8 cellular contexts compared by ENCODE assay signal in the genomic region with DNA sequence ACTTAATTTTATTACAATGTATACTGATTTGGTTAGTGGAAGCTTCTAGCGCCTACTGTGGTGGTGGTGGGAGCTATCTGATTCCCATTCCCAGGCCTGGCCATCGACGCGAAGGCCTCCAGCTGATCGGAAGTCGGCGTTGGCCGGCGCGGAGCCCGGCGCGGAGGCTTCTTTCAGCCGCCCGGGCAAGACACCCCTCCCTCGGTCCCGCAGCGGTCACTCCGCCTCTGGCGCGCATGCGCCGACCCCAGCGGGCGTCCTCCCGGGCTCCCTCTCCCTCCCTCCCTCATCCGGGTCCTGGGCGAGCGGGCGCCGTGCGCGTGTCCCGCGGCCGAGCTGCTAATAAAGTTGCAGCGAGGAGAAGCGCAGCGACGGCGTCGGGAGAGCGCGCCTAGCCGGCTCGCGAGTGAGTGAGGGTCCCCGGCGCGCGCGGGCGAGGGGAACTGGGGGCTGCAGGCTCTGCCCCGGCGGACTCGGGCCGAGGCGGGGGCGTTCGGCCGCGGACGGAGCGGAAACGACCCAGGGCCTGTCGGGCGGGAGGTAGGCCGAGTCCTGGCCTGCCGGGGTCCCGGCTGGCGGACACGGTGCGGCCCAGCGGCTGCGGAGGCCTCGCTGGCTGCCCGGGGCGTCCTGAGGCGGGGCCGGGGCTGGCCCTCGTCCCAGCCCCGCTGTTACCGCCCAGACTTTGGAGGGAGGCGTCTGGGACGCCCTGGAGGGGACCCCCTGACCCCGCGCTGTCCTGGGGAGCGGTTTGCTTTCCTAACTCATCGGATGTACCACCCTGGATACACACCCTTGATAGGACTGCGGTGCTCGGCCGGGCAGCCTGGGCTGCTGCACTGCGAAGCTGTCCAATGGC. TPM values are rescaled to one million over a fixed set of nuclear protein-coding genes. Genes with fewer than 3 reads are reported as not detected.
DNase-seq lines count a peak whose midpoint lies in the region; ATAC-seq and TF ChIP-seq lines count a peak whose summit lies in the region.

Gene SMAD5 (plus strand): TSS at position 289 of the 859 bp plus-strand sequence. CDS start 20,916 bp downstream, outside the sequence.

- H3K36me3 Mint-ChIP-seq in Calu3 (ENCODE audit: insufficient read depth, unreplicated experiment), result peaks cover 24% of the 10 kb centered on the region

- H3K4me2 ChIP-seq in OCI-LY1 (ENCODE audit: low read length), result peak within 1 kb of the TSS; percentile 92

- CTCF ChIA-PET in Calu3 (lab: Charles Lee), result interaction anchor here (0.9 to 2.8 kb wide), 2 partner anchors 9 to 23 kb away, joined by 3 to 13 read pairs; no protein-coding TSS in a partner anchor

- H3K4me3 ChIP-seq in OCI-LY1 (ENCODE audit: low read depth, low read length, poor library complexity, severe bottlenecking) (peak within 1 kb of the TSS; percentile 90), epithelial cell of esophagus (ENCODE audit: low read length) (peak within 1 kb of the TSS; percentile 84), mononuclear cell (ENCODE audit: low read length) (peak within 1 kb of the TSS; percentile 72)

- H3K9me3 ChIP-seq in OCI-LY1 (ENCODE audit: low read length) (no peaks in the 10 kb centered on the region), mononuclear cell (ENCODE audit: low read depth, low read length) (no peaks in the 10 kb centered on the region)

- peak within 1 kb of the TSS; percentile 99 for H3K4me3 Mint-ChIP-seq in Calu3 (ENCODE audit: low read depth, unreplicated experiment)

- TF ChIP-seq CTCF in Calu3 (IDR thresholded peaks at IDR 0.05; ENCODE audit: unreplicated experiment) (no peak), OCI-LY1 (IDR thresholded peaks at IDR 0.05; ENCODE audit: low read length) (no peak), epithelial cell of esophagus (IDR thresholded peaks at IDR 0.05; ENCODE audit: insufficient read depth, low read depth, low read length, missing control alignments) (no peak)

- ATAC-seq in GM21381 (IDR thresholded peaks at IDR 0.05; ENCODE audit: unreplicated experiment), result peak; percentile 92

- intact Hi-C loops in Calu3 (cut with micrococcal nuclease; ENCODE audit: unreplicated experiment), result loop anchor here (2.0 kb wide), 1 partner anchor 50 kb away; no protein-coding TSS in a partner anchor

- no peaks in the 10 kb centered on the region for H3K9me2 ChIP-seq in OCI-LY1 (ENCODE audit: low read depth, low read length)

- peak within 1 kb of the TSS; percentile 91 for H3K9ac ChIP-seq in OCI-LY1 (ENCODE audit: low read length)

- H3K79me2 ChIP-seq in OCI-LY1 (ENCODE audit: insufficient read depth, low read length), result peaks cover 46% of the 10 kb centered on the region

- no peaks in the 10 kb centered on the region for H4K20me1 ChIP-seq in OCI-LY1 (ENCODE audit: insufficient read depth, low read length)

- peak; percentile 99 for DNase-seq in Calu3
- DNase-seq in HUDEP-2 (lab: John Stamatoyannopoulos, UW; ENCODE audit: unreplicated experiment in 76 of 76), result peak in 74 of 76 experiments; percentile 6 to 91 (median 71)
- DNase-seq in activated T-cell treated with anti-CD3 and anti-CD28 coated beads for 24 hours (ENCODE audit: low read depth), result peak; percentile 54
- peak; percentile 93 for DNase-seq in epithelial cell of esophagus (ENCODE audit: low read depth)
- peak; percentile 63 to 79 for DNase-seq in stimulated activated CD8-positive, alpha-beta memory T cell treated with anti-CD3 and anti-CD28 coated beads, Interleukin-2, amount 100 ng/mL, for 48 hours (ENCODE audit: low read depth in 2 of 2)

- H3K4me1 Mint-ChIP-seq in Calu3 (ENCODE audit: low read depth, unreplicated experiment), result peaks cover 32% of the 10 kb centered on the region

- peak within 1 kb of the TSS; percentile 56 for H3K27ac ChIP-seq in OCI-LY1 (ENCODE audit: low read depth, low read length, poor library complexity, severe bottlenecking)

- H3K4me1 ChIP-seq in OCI-LY1 (ENCODE audit: insufficient read depth, low read length, severe bottlenecking) (peaks cover 28% of the 10 kb centered on the region), mononuclear cell (ENCODE audit: insufficient read depth, low read length) (peaks cover 14% of the 10 kb centered on the region)

- H3K9me3 Mint-ChIP-seq in Calu3 (ENCODE audit: low read depth, unreplicated experiment), result no peaks in the 10 kb centered on the region

- peaks cover 12% of the 10 kb centered on the region for H3K36me3 ChIP-seq in OCI-LY1 (ENCODE audit: insufficient read depth, low read length)

- H3K27me3 Mint-ChIP-seq in Calu3 (ENCODE audit: unreplicated experiment), result no peaks in the 10 kb centered on the region

- no peaks in the 10 kb centered on the region for H3F3A ChIP-seq in OCI-LY1 (ENCODE audit: insufficient read depth, low read length)

- no TSS peak for BruUV-seq in Calu3 (replicated peaks; lab: Mats Ljungman, UMichigan)

- H3K27me3 ChIP-seq in OCI-LY1 (ENCODE audit: insufficient read depth, low read length) (no peaks in the 10 kb centered on the region), mononuclear cell (ENCODE audit: insufficient read depth, low read length) (peaks cover 12% of the 10 kb centered on the region)

- H2AFZ ChIP-seq in OCI-LY1 (ENCODE audit: low read length), result peak within 1 kb of the TSS; percentile 99

- H3K27ac Mint-ChIP-seq in Calu3 (ENCODE audit: unreplicated experiment), result peak within 1 kb of the TSS; percentile 95

RNA-seq across cellular contexts. Expression of gene SMAD5, which starts in this region (rescaled TPM):
- total RNA-seq in Calu3 (2022) (93.1 and 94.2 TPM in 2 replicates), mononuclear cell (16.5 TPM)

Comparison
In these comparisons a context has a peak if more than half of its experiments do, and no peak if none do; other contexts are left out.
1. Peak in every context shown above with its lines: DNase-seq, ATAC-seq, H3K4me3 ChIP-seq and H3K27ac ChIP-seq.